17 cellular contexts compared by ENCODE assay signal in genomic region chr11:43646767-43647166, GRCh38. TPM values are rescaled to one million over a fixed set of nuclear protein-coding genes. Genes with fewer than 3 reads are reported as not detected.
DNase-seq lines count a peak whose midpoint lies in the region; ATAC-seq, FAIRE-seq and TF ChIP-seq lines count a peak whose summit lies in the region.
"Had no signal": no experiment of that assay in that cellular context is flagged by ENCODE, and none has a peak within 500 bp of the region (broad histone marks: within the 10 kb centered on the region; RNA-seq: fewer than 3 reads in every experiment).

No MANE protein-coding gene starts in this region.

- ATAC-seq in activated T-cell treated with anti-CD3 and anti-CD28 coated beads, Interleukin-2, amount 50 U/mL, for 72 hours (replicated peaks in 1 of 2): peak; percentile 53 to 55
- ATAC-seq in GM21360 (IDR thresholded peaks at IDR 0.05; ENCODE audit: unreplicated experiment) (no peak), GM18861 (IDR thresholded peaks at IDR 0.05; ENCODE audit: unreplicated experiment) (no peak)

- H3K4me1 Mint-ChIP-seq in activated T-cell treated with anti-CD3 and anti-CD28 coated beads, Interleukin-2, amount 50 U/mL, for 72 hours (ENCODE audit: low read depth): peaks cover 33% of the 10 kb centered on the region
- H3K4me1 Mint-ChIP-seq in brain: peaks cover 39% of the 10 kb centered on the region
- peaks cover 15% of the 10 kb centered on the region for H3K4me1 Mint-ChIP-seq in type B pancreatic cell (ENCODE audit: unreplicated experiment)

- no peaks in the 10 kb centered on the region for H3K27me3 Mint-ChIP-seq in activated T-cell treated with anti-CD3 and anti-CD28 coated beads, Interleukin-2, amount 50 U/mL, for 72 hours (ENCODE audit: low read depth)
- H3K27me3 Mint-ChIP-seq in brain (peaks cover 14% of the 10 kb centered on the region), type B pancreatic cell (no peaks in the 10 kb centered on the region)

- peak overlapping the region; percentile 58 to 72 for H3K4me3 Mint-ChIP-seq in activated T-cell treated with anti-CD3 and anti-CD28 coated beads, Interleukin-2, amount 50 U/mL, for 72 hours
- peak overlapping the region; percentile 12 to 100 (median 94) for H3K4me3 Mint-ChIP-seq in brain
- peak overlapping the region; percentile 40 for H3K4me3 Mint-ChIP-seq in type B pancreatic cell

- peaks cover 7 to 9% of the 10 kb centered on the region in 2 donors for H3K36me3 Mint-ChIP-seq in activated T-cell treated with anti-CD3 and anti-CD28 coated beads, Interleukin-2, amount 50 U/mL, for 72 hours (ENCODE audit: insufficient read depth in 2 of 2)
- H3K36me3 Mint-ChIP-seq in brain: peaks cover 26% of the 10 kb centered on the region
- no peaks in the 10 kb centered on the region for H3K36me3 Mint-ChIP-seq in type B pancreatic cell

- TF ChIP-seq CTCF in brain (conservative IDR thresholded peaks at IDR 0.05) (no peak), type B pancreatic cell (conservative IDR thresholded peaks at IDR 0.05) (no peak)

- no peak for TF ChIP-seq POLR2A in H54 (IDR thresholded peaks at IDR 0.05; ENCODE audit: low read depth, low read length)
- no peak for TF ChIP-seq POLR2A in GM12891 (IDR thresholded peaks at IDR 0.05; ENCODE audit: low read depth, low read length)

- H3K27ac Mint-ChIP-seq in activated T-cell treated with anti-CD3 and anti-CD28 coated beads, Interleukin-2, amount 50 U/mL, for 72 hours: peak overlapping the region; percentile 42
- H3K27ac Mint-ChIP-seq in brain (no peak overlapping the region), type B pancreatic cell (no peak overlapping the region)

- peaks cover 6 to 7% of the 10 kb centered on the region in 2 donors for H3K9me3 Mint-ChIP-seq in activated T-cell treated with anti-CD3 and anti-CD28 coated beads, Interleukin-2, amount 50 U/mL, for 72 hours
- H3K9me3 Mint-ChIP-seq in brain (peaks cover 2 to 9% (median 5%) of the 10 kb centered on the region in 5 experiments), type B pancreatic cell (peaks cover 5% of the 10 kb centered on the region)

- DNase-seq in activated T-cell treated with anti-CD3 and anti-CD28 coated beads, Interleukin-2, amount 50 U/mL, for 72 hours: no peak
- DNase-seq in activated T-cell treated with anti-CD3 and anti-CD28 coated beads, Interleukin-2, amount 50 U/mL, for 1 hour: no peak
- DNase-seq in H54 (ENCODE audit: insufficient read length, low spot score) (no peak), type B pancreatic cell (ENCODE audit: extremely low spot score, unreplicated experiment) (no peak), GM12891 (ENCODE audit: insufficient read length, low spot score) (no peak)
- DNase-seq: ACHN; C1 segment of cervical spinal cord; CD4-positive, alpha-beta memory T cell; DMS153; DMS79 treated with DMSO at 0.1 percent for 48 hours; EL; GM23248; H7 had no signal

- FAIRE-seq in H54 (lab: Jason Lieb, UNC) (peak; percentile 43), GM12891 (lab: Jason Lieb, UNC) (no peak)
- FAIRE-seq: G401.6 had no signal

TF ChIP-seq in GM12891, 5 proteins besides CTCF, POLR2A, EP300 and RAD21:
- no peak for TF ChIP-seq TAF1 (IDR thresholded peaks at IDR 0.05; ENCODE audit: low read depth, low read length)
- TF ChIP-seq PAX5 (IDR thresholded peaks at IDR 0.05; ENCODE audit: insufficient read depth, low read length, severe bottlenecking): no peak
- no peak for TF ChIP-seq POU2F2 (IDR thresholded peaks at IDR 0.05; ENCODE audit: low read depth, low read length)
- no peak for TF ChIP-seq POLR2AphosphoS5 (IDR thresholded peaks at IDR 0.05; ENCODE audit: low read depth, low read length)
- no peak for TF ChIP-seq SPI1 (IDR thresholded peaks at IDR 0.05; ENCODE audit: low read depth, low read length)

RNA-seq across cellular contexts. Expression of gene HSD17B12, which starts 33.8 kb away (rescaled TPM):
- 10 to 100 TPM; 46.2 to 49.0 TPM for total RNA-seq in activated T-cell treated with anti-CD3 and anti-CD28 coated beads, Interleukin-2, amount 50 U/mL, for 72 hours
- 34.9 TPM for polyA plus RNA-seq in brain (ENCODE audit: insufficient read depth, low read depth, low replicate concordance)
- 99.0 and 111 TPM in 2 replicates for total RNA-seq in type B pancreatic cell (ENCODE audit: low replicate concordance)
- polyA plus RNA-seq in GM12891 (2012; ENCODE audit: low read depth, missing spikeins): 25.1 TPM

Comparison
In these comparisons a context has a peak if more than half of its experiments do, and no peak if none do; other contexts are left out.
1. ATAC-seq: peak in activated T-cell treated with anti-CD3 and anti-CD28 coated beads, Interleukin-2, amount 50 U/mL, for 72 hours (2 of 2); none in GM21360 (single experiment) and GM18861 (single experiment).
2. H3K4me3 Mint-ChIP-seq: peak in every context shown above with its lines; median percentile 94 in brain; 65 in activated T-cell treated with anti-CD3 and anti-CD28 coated beads, Interleukin-2, amount 50 U/mL, for 72 hours; 40 in type B pancreatic cell.